In genomic region chr12:110466791-110467190, GRCh38 we compare ENCODE assay signal across 10 cellular contexts. TPM values are rescaled to one million over a fixed set of nuclear protein-coding genes. Genes with fewer than 3 reads are reported as not detected.
DNase-seq lines count a peak whose midpoint lies in the region; ATAC-seq, FAIRE-seq and TF ChIP-seq lines count a peak whose summit lies in the region.
"Had no signal": no experiment of that assay in that cellular context is flagged by ENCODE, and none has a peak within 500 bp of the region (broad histone marks: within the 10 kb centered on the region; RNA-seq: fewer than 3 reads in every experiment).

No MANE protein-coding gene starts in this region.

- BruUV-seq in GM12878 (replicated peaks; lab: Mats Ljungman, UMichigan) = no TSS peak

- no peak for FAIRE-seq in GM12878 (lab: Jason Lieb, UNC)
- FAIRE-seq in GM12892 (lab: Jason Lieb, UNC) = no peak
- FAIRE-seq: small intestine had no signal

- H3K9me3 ChIP-seq in CD8-positive, alpha-beta memory T cell (ENCODE audit: low read length) = no peaks in the 10 kb centered on the region
- H3K9me3 ChIP-seq in GM12878 (replicated peaks; ENCODE audit: control insufficient read depth, insufficient read depth, low read length) = no peaks in the 10 kb centered on the region

- intact Hi-C loops in GM12878 (cut with micrococcal nuclease; ENCODE audit: unreplicated experiment) = loop anchor here (5.0 kb wide), 2 partner anchors 136 to 231 kb away; no protein-coding TSS in a partner anchor

- TF ChIP-seq POLR2A in GM12878 (IDR thresholded peaks at IDR 0.05; ENCODE audit: low read depth, low read length) (no peak), GM12892 (IDR thresholded peaks at IDR 0.05; ENCODE audit: low read depth, low read length) (no peak)

- peak overlapping the region; percentile 87 for H3K9ac ChIP-seq in GM12878 (ENCODE audit: control insufficient read depth, insufficient read depth, low read length)

- no peaks in the 10 kb centered on the region for H3K36me3 ChIP-seq in CD8-positive, alpha-beta memory T cell (ENCODE audit: insufficient read depth, low read length)
- no peaks in the 10 kb centered on the region; a peak in 1 of 4 replicates for H3K36me3 ChIP-seq in GM12878 (ENCODE audit: control insufficient read depth in 2 of 2, insufficient read depth in 2 of 2, low read length in 1 of 2)

- peaks cover 40% of the 10 kb centered on the region for H3K79me2 ChIP-seq in GM12878 (ENCODE audit: control insufficient read depth, insufficient read depth, low read length)

- peaks cover 25% of the 10 kb centered on the region for H3K4me1 ChIP-seq in CD8-positive, alpha-beta memory T cell (ENCODE audit: insufficient read depth, low read length)
- peaks cover 6% of the 10 kb centered on the region for H3K4me1 ChIP-seq in GM12878 (ENCODE audit: control insufficient read depth, insufficient read depth, low read length)

- RAD21 ChIA-PET in GM12878 (lab: Charles Lee; ENCODE audit: unreplicated experiment) = interaction anchor here (1.4 to 4.9 kb wide), 3 partner anchors 10 to 136 kb away, joined by 10 to 92 read pairs (median 67); partner anchors contain the start of gene ARPC3

- POLR2A ChIA-PET in CD8-positive, alpha-beta memory T cell (lab: Charles Lee) = interaction anchor here (0.8 kb wide), 1 partner anchor 11 kb away, joined by 7 read pairs; no protein-coding TSS in a partner anchor
- POLR2A ChIA-PET in GM12878 (lab: Charles Lee) = interaction anchor here (0.6 to 3.6 kb wide), 4 partner anchors 9 to 139 kb away, joined by 3 to 43 read pairs (median 4); partner anchors contain the start of gene ARPC3

- peaks cover 0 to 2% of the 10 kb centered on the region in 2 donors for H3K27me3 Mint-ChIP-seq in CD8-positive, alpha-beta memory T cell
- peaks cover 3% of the 10 kb centered on the region for H3K27me3 Mint-ChIP-seq in nephron progenitor cell (ENCODE audit: low read depth, poor library complexity)

- CTCF ChIA-PET in CD8-positive, alpha-beta memory T cell (lab: Charles Lee) = interaction anchor here (0.8 to 6.5 kb wide), 3 partner anchors 14 to 136 kb away, joined by 3 to 100 read pairs (median 16); partner anchors contain the start of gene ARPC3
- CTCF ChIA-PET in GM12878 (lab: Yijun Ruan, JAX) = interaction anchor here (6.0 to 7.6 kb wide), 2 partner anchors 17 to 134 kb away, joined by 70 to 130 read pairs; partner anchors contain the start of gene ARPC3

- TF ChIP-seq CTCF in GM12878 (IDR thresholded peaks at IDR 0.05 in 2 of 3, conservative IDR thresholded peaks at IDR 0.05 in 1 of 3; ENCODE audit: control insufficient read depth in 2 of 3, extremely low read depth in 1 of 3, insufficient read depth in 1 of 3, low read depth in 3 of 3, low read length in 3 of 3) = no peak
- no peak for TF ChIP-seq CTCF in nephron progenitor cell (IDR thresholded peaks at IDR 0.05)
- no peak for TF ChIP-seq CTCF in GM13976 (IDR thresholded peaks at IDR 0.05; ENCODE audit: borderline replicate concordance, control extremely low read depth, extremely low read depth, insufficient read depth, missing control alignments)

- peak overlapping the region in 6 of 7 donors; percentile 19 to 99 (median 34) for H3K4me3 Mint-ChIP-seq in CD8-positive, alpha-beta memory T cell
- H3K4me3 Mint-ChIP-seq in nephron progenitor cell = peak overlapping the region; percentile 98

- no peaks in the 10 kb centered on the region for H4K20me1 ChIP-seq in GM12878 (ENCODE audit: control insufficient read depth, insufficient read depth)

- H2AFZ ChIP-seq in GM12878 (ENCODE audit: control insufficient read depth, low read depth, low read length) = no peak overlapping the region

- ATAC-seq in GM12878 = no peak

- H3K36me3 Mint-ChIP-seq in CD8-positive, alpha-beta memory T cell = peaks cover 4 to 35% (median 13%) of the 10 kb centered on the region in 3 donors
- peaks cover 49% of the 10 kb centered on the region for H3K36me3 Mint-ChIP-seq in nephron progenitor cell (ENCODE audit: low read depth)

- no peak for TF ChIP-seq RAD21 in GM12878 (IDR thresholded peaks at IDR 0.05; ENCODE audit: insufficient read depth, low read depth, low read length)

- peaks cover 22 to 52% (median 37%) of the 10 kb centered on the region in 3 donors for H3K4me1 Mint-ChIP-seq in CD8-positive, alpha-beta memory T cell
- H3K4me1 Mint-ChIP-seq in nephron progenitor cell = peaks cover 32% of the 10 kb centered on the region

- 61% methylated on average over 4 of the region's 5 CpGs for WGBS in GM12878 (ENCODE audit: insufficient coverage, insufficient replicate concordance, low lambda C conversion rate, missing lambda C conversion rate)

- SMC1A ChIA-PET in GM12878 (lab: Charles Lee; ENCODE audit: uncharacterized antibody, unreplicated experiment) = interaction anchor here (0.8 to 8.2 kb wide), 7 partner anchors 8 to 140 kb away, joined by 3 to 99 read pairs (median 14); partner anchors contain the start of genes ARPC3, RAD9B and VPS29

- DNase-seq in CD8-positive, alpha-beta memory T cell = no peak
- DNase-seq in KBM-7 (peak; percentile 44), GM12878 (ENCODE audit: low read depth, low spot score) (no peak), nephron progenitor cell (no peak), GM12892 (ENCODE audit: insufficient read length) (no peak), GM13976 (ENCODE audit: low spot score) (no peak), NCI-H774 (lab: John Stamatoyannopoulos, UW) (no peak), NCI-H345 treated with DMSO at 0.1 percent for 48 hours (lab: John Stamatoyannopoulos, UW; ENCODE audit: unreplicated experiment) (no peak)
- DNase-seq: NCI-H2227 treated with DMSO at 0.1 percent for 48 hours, small intestine had no signal

- peak overlapping the region; percentile 78 for H3K27ac ChIP-seq in CD8-positive, alpha-beta memory T cell (ENCODE audit: low read depth, low read length)
- H3K27ac ChIP-seq in GM12878 (ENCODE audit: control insufficient read depth, insufficient read depth) = no peak overlapping the region; the same call in 1 of the 2 replicates

- peak overlapping the region; percentile 43 for H3K4me2 ChIP-seq in GM12878 (ENCODE audit: control insufficient read depth, insufficient read depth)

- H3K4me3 ChIP-seq in CD8-positive, alpha-beta memory T cell (ENCODE audit: low read length) = no peak overlapping the region
- peak overlapping the region; percentile 25; the same call in 1 of the 2 replicates for H3K4me3 ChIP-seq in GM12878

- H3K9me3 Mint-ChIP-seq in CD8-positive, alpha-beta memory T cell = no peaks in the 10 kb centered on the region
- no peaks in the 10 kb centered on the region for H3K9me3 Mint-ChIP-seq in nephron progenitor cell

- H3K27ac Mint-ChIP-seq in CD8-positive, alpha-beta memory T cell = peak overlapping the region in 3 of 8 donors; percentile 27 to 84 (median 42)
- peak overlapping the region; percentile 27 for H3K27ac Mint-ChIP-seq in nephron progenitor cell

- no peak for TF ChIP-seq EP300 in GM12878 (IDR thresholded peaks at IDR 0.05; ENCODE audit: borderline replicate concordance in 1 of 2, control insufficient read depth in 1 of 2, low read depth in 2 of 2, low read length in 2 of 2)

- H3K27me3 ChIP-seq in CD8-positive, alpha-beta memory T cell (ENCODE audit: insufficient read depth, low read length, poor library complexity, severe bottlenecking) = no peaks in the 10 kb centered on the region
- no peaks in the 10 kb centered on the region for H3K27me3 ChIP-seq in GM12878 (replicated peaks in 1 of 2; ENCODE audit: control insufficient read depth in 2 of 2, insufficient read depth in 2 of 2, low read length in 1 of 2)

- in situ Hi-C loops in KBM-7 (cut with MboI; ENCODE audit: low pct_unique_long_range_greater_than_20kb, low sequenced_read_pairs) (no loop called here), GM12878 (cut with MboI) (loop anchor here (5.0 kb wide), 1 partner anchor 136 kb away; no protein-coding TSS in a partner anchor), GM13976 (cut with MboI; ENCODE audit: low sequenced_read_pairs, unreplicated experiment) (loop anchor here (10.0 kb wide), 1 partner anchor 228 kb away; no protein-coding TSS in a partner anchor)

RNA-seq across cellular contexts. Expression of gene GPN3, which starts 1.3 kb away (rescaled TPM):
- total RNA-seq in CD8-positive, alpha-beta memory T cell = 10 to 100 TPM; 59.4 TPM
- polyA plus RNA-seq in CD8-positive, alpha-beta memory T cell = 33.9 TPM
- total RNA-seq in GM12878 (2013; cell fraction: nucleolus; rRNA removed) = 9.1 and 10.6 TPM in 2 replicates
- total RNA-seq in GM12878 (2014; rRNA removed) (27.1 and 35.5 TPM in 2 replicates), GM12878 (2014; rRNA removed; fragmentation: Illumina TruSeq; extraction: Trizol) (43.5 and 46.3 TPM in 2 replicates), GM12878 (2021) (45.5 and 46.8 TPM in 2 replicates)
- 18.9 TPM for polyA plus RNA-seq in GM12878 (2011; ENCODE audit: low read depth)
- polyA plus RNA-seq in GM12878 (2011; rRNA removed) (60.7 and 76.5 TPM in 2 replicates), GM12878 (2014; fragmentation: Illumina TruSeq; extraction: Trizol) (42.4 and 50.8 TPM in 2 replicates), GM12878 (2014; fragmentation: Nextera tagmentation; extraction: Ambion mirVana) (10 to 100 TPM; 76.9 to 78.7 TPM), GM12878 (2014; rRNA removed) (29.1 and 31.5 TPM in 2 replicates), GM12878 (2016; fragmentation: Nextera tagmentation; extraction: Ambion mirVana) (100 to 1,000 TPM; 110 to 117 TPM)
- polyA plus RNA-seq in GM12878 (2011; cell fraction: cytosol; rRNA removed) = 24.2 and 36.3 TPM in 2 replicates
- 19.2 and 20.6 TPM in 2 replicates for polyA plus RNA-seq in GM12878 (2011; cell fraction: nucleus; rRNA removed)
- polyA plus RNA-seq in GM12878 (2012) = 24.3 and 27.5 TPM in 2 replicates
- polyA minus RNA-seq in GM12878 (2011; rRNA and poly(A)+ RNA removed) = 31.8 and 39.7 TPM in 2 replicates
- polyA minus RNA-seq in GM12878 (2011; cell fraction: cytosol; rRNA and poly(A)+ RNA removed) = 8.4 and 9.9 TPM in 2 replicates
- polyA minus RNA-seq in GM12878 (2011; cell fraction: nucleus; rRNA and poly(A)+ RNA removed) = 5.3 and 12.6 TPM in 2 replicates
- polyA plus RNA-seq in GM12892 (2012; ENCODE audit: missing spikeins) = 36.1 TPM

RNA-seq across cellular contexts. Expression of gene FAM216A, which starts 1.9 kb away (rescaled TPM):
- total RNA-seq in CD8-positive, alpha-beta memory T cell = 10 to 100 TPM; 43.2 to 44.0 TPM
- 9.8 TPM for polyA plus RNA-seq in CD8-positive, alpha-beta memory T cell
- total RNA-seq in GM12878 (2013; cell fraction: nucleolus; rRNA removed) = 33.5 and 34.5 TPM in 2 replicates
- total RNA-seq in GM12878 (2014; rRNA removed) = 31.2 and 35.8 TPM in 2 replicates
- total RNA-seq in GM12878 (2014; rRNA removed; fragmentation: Illumina TruSeq; extraction: Trizol) = 31.3 and 34.6 TPM in 2 replicates
- total RNA-seq in GM12878 (2021) = 17.5 and 23.7 TPM in 2 replicates
- 19.4 TPM for polyA plus RNA-seq in GM12878 (2011; ENCODE audit: low read depth)
- polyA plus RNA-seq in GM12878 (2011; rRNA removed) = 44.3 and 72.6 TPM in 2 replicates
- 27.4 and 31.3 TPM in 2 replicates for polyA plus RNA-seq in GM12878 (2011; cell fraction: cytosol; rRNA removed)
- 25.7 and 27.6 TPM in 2 replicates for polyA plus RNA-seq in GM12878 (2011; cell fraction: nucleus; rRNA removed)
- polyA plus RNA-seq in GM12878 (2012) = 23.1 and 31.8 TPM in 2 replicates
- polyA plus RNA-seq in GM12878 (2014; fragmentation: Illumina TruSeq; extraction: Trizol) = 34.0 and 40.0 TPM in 2 replicates
- 10 to 100 TPM; 15.0 to 36.0 TPM for polyA plus RNA-seq in GM12878 (2014; fragmentation: Nextera tagmentation; extraction: Ambion mirVana)
- 35.2 and 41.3 TPM in 2 replicates for polyA plus RNA-seq in GM12878 (2014; rRNA removed)
- 10 to 100 TPM; 47.5 to 48.3 TPM for polyA plus RNA-seq in GM12878 (2016; fragmentation: Nextera tagmentation; extraction: Ambion mirVana)
- 25.5 and 26.7 TPM in 2 replicates for polyA minus RNA-seq in GM12878 (2011; rRNA and poly(A)+ RNA removed)
- 8.2 and 8.3 TPM in 2 replicates for polyA minus RNA-seq in GM12878 (2011; cell fraction: cytosol; rRNA and poly(A)+ RNA removed)
- 14.4 and 19.9 TPM in 2 replicates for polyA minus RNA-seq in GM12878 (2011; cell fraction: nucleus; rRNA and poly(A)+ RNA removed)
- 53.1 TPM for polyA plus RNA-seq in GM12892 (2012; ENCODE audit: missing spikeins)

RNA-seq across cellular contexts. Expression of gene ARPC3, which starts 16.7 kb away (rescaled TPM):
- 100 to 1,000 TPM; 266 to 293 TPM for total RNA-seq in CD8-positive, alpha-beta memory T cell
- polyA plus RNA-seq in CD8-positive, alpha-beta memory T cell = 800 TPM
- 103 and 111 TPM in 2 replicates for total RNA-seq in GM12878 (2013; cell fraction: nucleolus; rRNA removed)
- 266 and 304 TPM in 2 replicates for total RNA-seq in GM12878 (2014; rRNA removed)
- total RNA-seq in GM12878 (2014; rRNA removed; fragmentation: Illumina TruSeq; extraction: Trizol) = 629 and 646 TPM in 2 replicates
- total RNA-seq in GM12878 (2021) = 283 and 287 TPM in 2 replicates
- 412 TPM for polyA plus RNA-seq in GM12878 (2011; ENCODE audit: low read depth)
- polyA plus RNA-seq in GM12878 (2011; rRNA removed) = 81.6 and 122 TPM in 2 replicates
- 40.0 and 119 TPM in 2 replicates for polyA plus RNA-seq in GM12878 (2011; cell fraction: cytosol; rRNA removed)
- 37.9 and 46.8 TPM in 2 replicates for polyA plus RNA-seq in GM12878 (2011; cell fraction: nucleus; rRNA removed)
- 307 and 356 TPM in 2 replicates for polyA plus RNA-seq in GM12878 (2012)
- polyA plus RNA-seq in GM12878 (2014; fragmentation: Illumina TruSeq; extraction: Trizol) = 516 and 683 TPM in 2 replicates
- 100 to 1,000 TPM; 635 to 890 TPM for polyA plus RNA-seq in GM12878 (2014; fragmentation: Nextera tagmentation; extraction: Ambion mirVana)
- 165 and 171 TPM in 2 replicates for polyA plus RNA-seq in GM12878 (2014; rRNA removed)
- polyA plus RNA-seq in GM12878 (2016; fragmentation: Nextera tagmentation; extraction: Ambion mirVana) = 100 to 1,000 TPM; 612 to 643 TPM
- polyA minus RNA-seq in GM12878 (2011; rRNA and poly(A)+ RNA removed) = 29.9 and 30.4 TPM in 2 replicates
- polyA minus RNA-seq in GM12878 (2011; cell fraction: cytosol; rRNA and poly(A)+ RNA removed) = 29.0 and 41.8 TPM in 2 replicates
- 16.1 and 22.3 TPM in 2 replicates for polyA minus RNA-seq in GM12878 (2011; cell fraction: nucleus; rRNA and poly(A)+ RNA removed)
- polyA plus RNA-seq in GM12892 (2012; ENCODE audit: missing spikeins) = 399 TPM

RNA-seq across cellular contexts. Expression of gene VPS29, which starts 35.1 kb away (rescaled TPM):
- 10 to 100 TPM; 86.4 to 88.3 TPM for total RNA-seq in CD8-positive, alpha-beta memory T cell
- polyA plus RNA-seq in CD8-positive, alpha-beta memory T cell = 150 TPM
- 160 and 167 TPM in 2 replicates for total RNA-seq in GM12878 (2013; cell fraction: nucleolus; rRNA removed)
- total RNA-seq in GM12878 (2014; rRNA removed) (65.3 and 82.1 TPM in 2 replicates), GM12878 (2014; rRNA removed; fragmentation: Illumina TruSeq; extraction: Trizol) (105 and 109 TPM in 2 replicates), GM12878 (2021) (78.8 and 79.4 TPM in 2 replicates)
- 91.8 TPM for polyA plus RNA-seq in GM12878 (2011; ENCODE audit: low read depth)
- polyA plus RNA-seq in GM12878 (2011; rRNA removed) (203 and 283 TPM in 2 replicates), GM12878 (2014; fragmentation: Illumina TruSeq; extraction: Trizol) (178 and 317 TPM in 2 replicates), GM12878 (2014; fragmentation: Nextera tagmentation; extraction: Ambion mirVana) (100 to 1,000 TPM; 290 to 405 TPM), GM12878 (2014; rRNA removed) (153 and 210 TPM in 2 replicates), GM12878 (2016; fragmentation: Nextera tagmentation; extraction: Ambion mirVana) (100 to 1,000 TPM; 251 to 261 TPM)
- polyA plus RNA-seq in GM12878 (2011; cell fraction: cytosol; rRNA removed) = 90.5 and 98.1 TPM in 2 replicates
- 141 and 158 TPM in 2 replicates for polyA plus RNA-seq in GM12878 (2011; cell fraction: nucleus; rRNA removed)
- 100 and 105 TPM in 2 replicates for polyA plus RNA-seq in GM12878 (2012)
- polyA minus RNA-seq in GM12878 (2011; rRNA and poly(A)+ RNA removed) = 67.7 and 92.7 TPM in 2 replicates
- polyA minus RNA-seq in GM12878 (2011; cell fraction: cytosol; rRNA and poly(A)+ RNA removed) = 23.9 and 25.2 TPM in 2 replicates
- 33.1 and 41.8 TPM in 2 replicates for polyA minus RNA-seq in GM12878 (2011; cell fraction: nucleus; rRNA and poly(A)+ RNA removed)
- 142 TPM for polyA plus RNA-seq in GM12892 (2012; ENCODE audit: missing spikeins)

RNA-seq across cellular contexts. Expression of gene RAD9B, which starts 35.3 kb away (rescaled TPM):
- 1 to 10 TPM in 1 of 2 experiments, under 1 TPM in 1; 0.74 to 1.9 TPM for total RNA-seq in CD8-positive, alpha-beta memory T cell
- 0.52 TPM for polyA plus RNA-seq in CD8-positive, alpha-beta memory T cell
- 1.8 and 5.8 TPM in 2 replicates for total RNA-seq in GM12878 (2013; cell fraction: nucleolus; rRNA removed)
- total RNA-seq in GM12878 (2014; rRNA removed) (0.87 and 1.1 TPM in 2 replicates), GM12878 (2014; rRNA removed; fragmentation: Illumina TruSeq; extraction: Trizol) (1.1 TPM in 2 replicates), GM12878 (2021) (0.88 and 2.0 TPM in 2 replicates)
- 0.88 TPM for polyA plus RNA-seq in GM12878 (2011; ENCODE audit: low read depth)
- polyA plus RNA-seq in GM12878 (2011; rRNA removed) (1.7 and 4.0 TPM in 2 replicates), GM12878 (2014; fragmentation: Illumina TruSeq; extraction: Trizol) (1.4 and 1.9 TPM in 2 replicates), GM12878 (2014; fragmentation: Nextera tagmentation; extraction: Ambion mirVana) (1 to 10 TPM; 1.2 to 2.0 TPM), GM12878 (2014; rRNA removed) (1.4 and 1.7 TPM in 2 replicates), GM12878 (2016; fragmentation: Nextera tagmentation; extraction: Ambion mirVana) (1 to 10 TPM in 1 of 2 experiments, under 1 TPM in 1; 0.54 to 1.3 TPM)
- polyA plus RNA-seq in GM12878 (2011; cell fraction: cytosol; rRNA removed) = 1.0 TPM in 2 replicates
- 1.0 and 1.3 TPM in 2 replicates for polyA plus RNA-seq in GM12878 (2011; cell fraction: nucleus; rRNA removed)
- 0.92 and 1.0 TPM in 2 replicates for polyA plus RNA-seq in GM12878 (2012)
- polyA minus RNA-seq in GM12878 (2011; rRNA and poly(A)+ RNA removed) = 1.8 and 2.0 TPM in 2 replicates
- polyA minus RNA-seq in GM12878 (2011; cell fraction: cytosol; rRNA and poly(A)+ RNA removed) = 0.31 TPM in 1 of 2 replicates, not detected in the other
- polyA minus RNA-seq in GM12878 (2011; cell fraction: nucleus; rRNA and poly(A)+ RNA removed) = 0.24 and 0.86 TPM in 2 replicates
- polyA plus RNA-seq in GM12892 (2012; ENCODE audit: missing spikeins) = 1.1 TPM
